ENCODE assay signal across 8 cellular contexts in genomic region chr11:67465530-67465929, GRCh38. TPM values are rescaled to one million over a fixed set of nuclear protein-coding genes. Genes with fewer than 3 reads are reported as not detected.
DNase-seq lines count a peak whose midpoint lies in the region; ATAC-seq and TF ChIP-seq lines count a peak whose summit lies in the region.
"Not testable (repeated sequence)": the region's sequence is repeated elsewhere in the genome, so short reads cannot be mapped to it uniquely, and the experiment has no call there.

No MANE protein-coding gene starts in this region.

- peak overlapping the region in 9 of 11 experiments; percentile 78 to 91 (median 84); a peak in 16 of 22 replicates for H3K27ac ChIP-seq in BLaER1 treated with 17β-estradiol and CSF1 and Interleukin-3, amounts not matched to agents 10 nM and 100 nM
- H3K27ac ChIP-seq in HUES48 (ENCODE audit: low read depth, low read length) = peak overlapping the region; percentile 91
- peak overlapping the region; percentile 76 for H3K27ac ChIP-seq in RWPE2 (ENCODE audit: poor library complexity, severe bottlenecking)
- H3K27ac ChIP-seq in iPS-20b (ENCODE audit: low read length) = peak overlapping the region; percentile 94
- H3K27ac ChIP-seq in subcutaneous abdominal adipose tissue (ENCODE audit: low read depth, low read length) = peak overlapping the region; percentile 83

- H3K4me1 ChIP-seq in BLaER1 treated with 17β-estradiol and CSF1 and Interleukin-3, amounts not matched to agents 10 nM and 100 nM = peaks cover 52 to 69% (median 61%) of the 10 kb centered on the region in 10 experiments
- H3K4me1 ChIP-seq in HUES48 (ENCODE audit: control insufficient read depth, insufficient read depth, low read length) (peaks cover 17% of the 10 kb centered on the region; the same call in 1 of the 2 replicates), iPS-20b (ENCODE audit: insufficient read depth, low read length) (peaks cover 11% of the 10 kb centered on the region), subcutaneous abdominal adipose tissue (ENCODE audit: control insufficient read depth in 5 of 5, insufficient read depth in 5 of 5, low read length in 5 of 5) (peaks cover 5 to 47% (median 38%) of the 10 kb centered on the region in 5 donors)
- not testable (repeated sequence) for H3K4me1 ChIP-seq in RWPE2 (ENCODE audit: insufficient read depth, poor library complexity, severe bottlenecking)

- TF ChIP-seq CTCF in RWPE2 (IDR thresholded peaks at IDR 0.05; ENCODE audit: poor library complexity, severe bottlenecking); endothelial cell (IDR thresholded peaks at IDR 0.05; ENCODE audit: unreplicated experiment); nephron progenitor cell (IDR thresholded peaks at IDR 0.05): not testable (repeated sequence)

- peak overlapping the region; percentile 87 for H3K4me3 Mint-ChIP-seq in activated naive CD8-positive, alpha-beta T cell treated with anti-CD3 and anti-CD28 coated beads for 36 hours
- H3K4me3 Mint-ChIP-seq in endothelial cell (ENCODE audit: unreplicated experiment) (peak overlapping the region; percentile 67), nephron progenitor cell (peak overlapping the region; percentile 79)

- H3K9me3 Mint-ChIP-seq in activated naive CD8-positive, alpha-beta T cell treated with anti-CD3 and anti-CD28 coated beads for 36 hours; endothelial cell (ENCODE audit: unreplicated experiment); nephron progenitor cell: not testable (repeated sequence)

- H3K9me3 ChIP-seq in BLaER1 treated with 17β-estradiol and CSF1 and Interleukin-3, amounts not matched to agents 10 nM and 100 nM (replicated peaks in 1 of 11); HUES48 (ENCODE audit: control insufficient read depth, insufficient read depth, low read length); RWPE2 (ENCODE audit: severe bottlenecking); iPS-20b (ENCODE audit: insufficient read depth, low read depth, low read length); subcutaneous abdominal adipose tissue (ENCODE audit: control insufficient read depth in 5 of 5, low read length in 5 of 5): not testable (repeated sequence)

- not testable (repeated sequence) for ATAC-seq in RWPE2 (ENCODE audit: low read depth)

- peak overlapping the region; percentile 75 to 87 (median 84); a peak in 18 of 22 replicates for H3K9ac ChIP-seq in BLaER1 treated with 17β-estradiol and CSF1 and Interleukin-3, amounts not matched to agents 10 nM and 100 nM
- peak overlapping the region; percentile 71; the same call in 1 of the 2 replicates for H3K9ac ChIP-seq in HUES48 (ENCODE audit: low read depth, low read length)
- H3K9ac ChIP-seq in iPS-20b (ENCODE audit: low read depth, low read length) = peak overlapping the region; percentile 96; the same call in 1 of the 2 replicates
- H3K9ac ChIP-seq in subcutaneous abdominal adipose tissue (ENCODE audit: low read length in 5 of 5) = peak overlapping the region in 1 of 5 donors; percentile 59

- not testable (repeated sequence) for H3K27me3 ChIP-seq in BLaER1 treated with 17β-estradiol and CSF1 and Interleukin-3, amounts not matched to agents 10 nM and 100 nM; HUES48 (ENCODE audit: control insufficient read depth, insufficient read depth, low read length); RWPE2 (ENCODE audit: insufficient read depth, poor library complexity, severe bottlenecking); iPS-20b (ENCODE audit: insufficient read depth, low read length); subcutaneous abdominal adipose tissue (ENCODE audit: control insufficient read depth in 5 of 5, insufficient read depth in 4 of 5, low read length in 5 of 5)

- H3K27ac Mint-ChIP-seq in activated naive CD8-positive, alpha-beta T cell treated with anti-CD3 and anti-CD28 coated beads for 36 hours = peak overlapping the region; percentile 92
- peak overlapping the region; percentile 81 for H3K27ac Mint-ChIP-seq in endothelial cell (ENCODE audit: unreplicated experiment)
- H3K27ac Mint-ChIP-seq in nephron progenitor cell = not testable (repeated sequence)

- H3K4me2 ChIP-seq in BLaER1 treated with 17β-estradiol and CSF1 and Interleukin-3, amounts not matched to agents 10 nM and 100 nM = peak overlapping the region; percentile 84 to 99 (median 93)

- not testable (repeated sequence) for H3K36me3 ChIP-seq in BLaER1 treated with 17β-estradiol and CSF1 and Interleukin-3, amounts not matched to agents 10 nM and 100 nM; HUES48 (ENCODE audit: control insufficient read depth, insufficient read depth, low read length); RWPE2 (ENCODE audit: low read depth); iPS-20b (ENCODE audit: insufficient read depth, low read depth, low read length); subcutaneous abdominal adipose tissue (ENCODE audit: control insufficient read depth in 5 of 5, insufficient read depth in 5 of 5, low read length in 5 of 5)

- H3K27me3 Mint-ChIP-seq in activated naive CD8-positive, alpha-beta T cell treated with anti-CD3 and anti-CD28 coated beads for 36 hours; endothelial cell (ENCODE audit: unreplicated experiment); nephron progenitor cell (ENCODE audit: low read depth, poor library complexity): not testable (repeated sequence)

- not testable (repeated sequence) for H3K36me3 Mint-ChIP-seq in activated naive CD8-positive, alpha-beta T cell treated with anti-CD3 and anti-CD28 coated beads for 36 hours; endothelial cell (ENCODE audit: low read depth, unreplicated experiment); nephron progenitor cell (ENCODE audit: low read depth)

- H3K4me1 Mint-ChIP-seq in activated naive CD8-positive, alpha-beta T cell treated with anti-CD3 and anti-CD28 coated beads for 36 hours = peaks cover 28% of the 10 kb centered on the region
- H3K4me1 Mint-ChIP-seq in endothelial cell (ENCODE audit: unreplicated experiment) (peaks cover 10% of the 10 kb centered on the region), nephron progenitor cell (peaks cover 20% of the 10 kb centered on the region)

- not testable (repeated sequence) for H4K20me1 ChIP-seq in BLaER1 treated with 17β-estradiol and CSF1 and Interleukin-3, amounts not matched to agents 10 nM and 100 nM

- DNase-seq in RWPE2 (ENCODE audit: low spot score); activated naive CD8-positive, alpha-beta T cell treated with anti-CD3 and anti-CD28 coated beads for 36 hours; endothelial cell (ENCODE audit: low spot score); nephron progenitor cell: not testable (repeated sequence)

- H3K4me3 ChIP-seq in BLaER1 treated with 17β-estradiol and CSF1 and Interleukin-3, amounts not matched to agents 10 nM and 100 nM = peak overlapping the region in 9 of 10 experiments; percentile 62 to 81 (median 71); a peak in 16 of 20 replicates
- H3K4me3 ChIP-seq in HUES48 (ENCODE audit: low read depth, low read length) (peak overlapping the region; percentile 76), RWPE2 (ENCODE audit: severe bottlenecking) (peak overlapping the region; percentile 51), iPS-20b (ENCODE audit: low read length) (peak overlapping the region; percentile 95), subcutaneous abdominal adipose tissue (ENCODE audit: low read depth in 1 of 5, low read length in 5 of 5) (peak overlapping the region in 1 of 5 donors; percentile 71)

RNA-seq across cellular contexts. Expression of gene TMEM134, which starts 3.5 kb away (rescaled TPM):
- total RNA-seq in activated naive CD8-positive, alpha-beta T cell treated with anti-CD3 and anti-CD28 coated beads for 36 hours = 10 to 100 TPM; 43.7 to 45.8 TPM
- 47.4 TPM for total RNA-seq in endothelial cell (ENCODE audit: unreplicated experiment)

RNA-seq across cellular contexts. Expression of gene CABP4, which starts 10.4 kb away (rescaled TPM):
- total RNA-seq in activated naive CD8-positive, alpha-beta T cell treated with anti-CD3 and anti-CD28 coated beads for 36 hours = under 1 TPM; 0.27 to 0.28 TPM
- not detected for total RNA-seq in endothelial cell (ENCODE audit: unreplicated experiment)

RNA-seq across cellular contexts. Expression of gene GPR152, which starts 13.0 kb away (rescaled TPM):
- total RNA-seq in activated naive CD8-positive, alpha-beta T cell treated with anti-CD3 and anti-CD28 coated beads for 36 hours = not detected
- not detected for total RNA-seq in endothelial cell (ENCODE audit: unreplicated experiment)

RNA-seq across cellular contexts. Expression of gene AIP, which starts 17.3 kb away (rescaled TPM):
- 100 to 1,000 TPM; 107 to 112 TPM for total RNA-seq in activated naive CD8-positive, alpha-beta T cell treated with anti-CD3 and anti-CD28 coated beads for 36 hours
- 32.9 TPM for total RNA-seq in endothelial cell (ENCODE audit: unreplicated experiment)

RNA-seq across cellular contexts. Expression of gene CORO1B, which starts 22.3 kb away (rescaled TPM):
- 100 to 1,000 TPM; 293 to 310 TPM for total RNA-seq in activated naive CD8-positive, alpha-beta T cell treated with anti-CD3 and anti-CD28 coated beads for 36 hours
- total RNA-seq in endothelial cell (ENCODE audit: unreplicated experiment) = 252 TPM
